ENCODE assay signal across 2 cellular contexts in genomic region chr6:56804996-56805395, GRCh38.
A peak's percentile ranks its signal among the peaks of the same experiment; 100 is the strongest.
TF ChIP-seq lines count a peak whose summit lies in the region.

No MANE protein-coding gene starts in this region.

TF ChIP-seq in A549, 52 proteins besides CTCF, POLR2A, EP300 and RAD21 (continued from another document):
- TF ChIP-seq ESRRA (IDR thresholded peaks at IDR 0.05; ENCODE audit: borderline replicate concordance, low read length) (no peak), KDM5A (IDR thresholded peaks at IDR 0.05) (no peak), HMGXB4 (CRISPR knock-in tag; IDR thresholded peaks at IDR 0.05; ENCODE audit: borderline replicate concordance) (no peak), GATA3 (IDR thresholded peaks at IDR 0.05; ENCODE audit: borderline replicate concordance) (peak; percentile 29; the same call in 1 of the 2 replicates), ZC3H11A (IDR thresholded peaks at IDR 0.05) (no peak), JUN (IDR thresholded peaks at IDR 0.05) (no peak), CBX8 (IDR thresholded peaks at IDR 0.05) (no peak), SREBF2 (IDR thresholded peaks at IDR 0.05) (no peak), HDAC2 (IDR thresholded peaks at IDR 0.05) (no peak), FOSL2 (IDR thresholded peaks at IDR 0.05) (no peak), FOSL2 (CRISPR knock-in tag; IDR thresholded peaks at IDR 0.05) (peak; percentile 52; the same call in 1 of the 2 replicates), RARB (CRISPR knock-in tag; IDR thresholded peaks at IDR 0.05) (no peak), MAZ (IDR thresholded peaks at IDR 0.05; ENCODE audit: borderline replicate concordance, low read depth, low read length) (no peak), RNF2 (IDR thresholded peaks at IDR 0.05; ENCODE audit: borderline replicate concordance, low read depth) (no peak)
TF ChIP-seq in A549: peak in this region for 2.

TF ChIP-seq in GM12878, 131 proteins besides CTCF, POLR2A, EP300 and RAD21 (continued from another document):
- TF ChIP-seq IRF5 (IDR thresholded peaks at IDR 0.05; ENCODE audit: borderline replicate concordance) (no peak), RUNX3 (IDR thresholded peaks at IDR 0.05; ENCODE audit: low read length) (no peak), SP1 (IDR thresholded peaks at IDR 0.05; ENCODE audit: low read depth, low read length) (no peak), ZNF592 (IDR thresholded peaks at IDR 0.05) (no peak), CUX1 (IDR thresholded peaks at IDR 0.05; ENCODE audit: insufficient replicate concordance, low read depth, low read length) (no peak), CBX5 (IDR thresholded peaks at IDR 0.05; ENCODE audit: low read depth) (no peak), ATF2 (IDR thresholded peaks at IDR 0.05; ENCODE audit: low read length) (no peak), SMARCA5 (IDR thresholded peaks at IDR 0.05) (no peak), NRF1 (conservative IDR thresholded peaks at IDR 0.05; ENCODE audit: low read depth, low read length) (no peak), MYB (IDR thresholded peaks at IDR 0.05; ENCODE audit: borderline replicate concordance, low read depth, low read length) (no peak)
